In the genomic region with DNA sequence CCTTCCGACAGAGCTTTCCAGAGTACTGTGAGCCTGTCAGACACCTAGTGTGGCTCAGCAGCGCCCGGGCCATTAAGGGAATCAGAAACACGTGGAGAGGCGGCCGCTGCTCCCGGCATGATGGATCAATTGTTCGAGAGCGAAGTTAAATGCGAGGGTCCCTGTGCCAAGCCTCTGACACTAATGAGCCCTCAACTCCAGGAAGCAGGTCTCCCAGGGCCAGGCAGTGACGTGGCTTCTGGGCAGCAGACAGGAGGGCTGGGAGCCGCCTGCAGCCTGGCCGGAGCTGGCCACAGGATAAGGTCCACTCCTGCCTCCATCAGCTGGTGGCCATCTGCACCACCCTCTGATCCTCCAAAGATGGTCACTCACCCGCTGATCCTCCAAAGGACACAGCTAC, we compare ENCODE assay signal across 28 cellular contexts.
"Had no signal": no experiment of that assay in that cellular context is flagged by ENCODE, and none has a peak within 500 bp of the region (broad histone marks: within the 10 kb centered on the region; RNA-seq: fewer than 3 reads in every experiment).

No MANE protein-coding gene starts in this region.

- H3K4me1 Mint-ChIP-seq: activated CD4-positive, alpha-beta T cell treated with anti-CD3 and anti-CD28 coated beads, Interleukin-2, amount 10 ng/mL, durations not matched to agents 7 days and 5 days; T-cell had no signal

- H3K4me3 Mint-ChIP-seq: activated CD4-positive, alpha-beta memory T cell treated with anti-CD3 and anti-CD28 coated beads for 36 hours; activated CD4-positive, alpha-beta T cell treated with anti-CD3 and anti-CD28 coated beads, Interleukin-2, amount 10 ng/mL, durations not matched to agents 7 days and 5 days; activated T-cell treated with anti-CD3 and anti-CD28 coated beads, Interleukin-2, amount 50 U/mL, for 4 hours; T-cell had no signal

- H3K27ac Mint-ChIP-seq: activated CD4-positive, alpha-beta memory T cell treated with anti-CD3 and anti-CD28 coated beads for 36 hours; activated CD4-positive, alpha-beta T cell treated with anti-CD3 and anti-CD28 coated beads, Interleukin-2, amount 10 ng/mL, durations not matched to agents 7 days and 5 days; T-cell had no signal

- ATAC-seq: activated naive CD4-positive, alpha-beta T cell treated with anti-CD3 and anti-CD28 coated beads, Interleukin-2, amount 50 U/mL, for 72 hours; activated T-cell treated with anti-CD3 and anti-CD28 coated beads, Interleukin-2, amount 50 U/mL, for 4 hours; K562; Panc1; Right ventricle myocardium inferior; T-cell had no signal

- H3K4me3 ChIP-seq: breast epithelium, K562, SK-N-MC had no signal

- H3K36me3 ChIP-seq: breast epithelium had no signal

- DNase-seq: activated CD4-positive, alpha-beta memory T cell treated with anti-CD3 and anti-CD28 coated beads for 36 hours; activated CD4-positive, alpha-beta T cell treated with anti-CD3 and anti-CD28 coated beads, Interleukin-2, amount 10 ng/mL, durations not matched to agents 7 days and 5 days; activated CD4-positive, CD25-positive, alpha-beta regulatory T cell; activated effector memory CD4-positive, alpha-beta T cell treated with anti-CD3 and anti-CD28 coated beads, Interleukin-2, amount 50 U/mL, for 16 hours; activated naive CD4-positive, alpha-beta T cell treated with Interleukin-2 at 50 U/mL for 16 hours; activated T-cell treated with anti-CD3 and anti-CD28 coated beads, Interleukin-2, amount 50 U/mL, for 4 hours; Karpas-422; MM.1S; NCI-H1417 treated with DMSO at 0.1 percent for 48 hours; NCI-H1694; NCI-H2029; NCI-H2107; NCI-H2171 treated with DMSO at 0.1 percent for 48 hours; NCI-H226; NCI-H526; NCI-H774; NK-92 treated with Interleukin-12 subunit alpha and Interleukin-12 subunit beta, amount 100 ng/mL, for 24 hours; OCI-M1; RPMI8226; T-cell; T-helper 2 cell had no signal

- H3K9me3 Mint-ChIP-seq: activated CD4-positive, alpha-beta memory T cell treated with anti-CD3 and anti-CD28 coated beads for 36 hours; activated CD4-positive, alpha-beta T cell treated with anti-CD3 and anti-CD28 coated beads, Interleukin-2, amount 10 ng/mL, durations not matched to agents 7 days and 5 days; activated naive CD4-positive, alpha-beta T cell treated with anti-CD3 and anti-CD28 coated beads, Interleukin-2, amount 50 U/mL, for 72 hours; activated T-cell treated with anti-CD3 and anti-CD28 coated beads, Interleukin-2, amount 50 U/mL, for 4 hours; T-cell had no signal

- H3K9me3 ChIP-seq: breast epithelium had no signal

- H3K27ac ChIP-seq: breast epithelium, SK-N-MC, VCaP had no signal

- H3K36me3 Mint-ChIP-seq: activated CD4-positive, alpha-beta memory T cell treated with anti-CD3 and anti-CD28 coated beads for 36 hours; activated naive CD4-positive, alpha-beta T cell treated with anti-CD3 and anti-CD28 coated beads, Interleukin-2, amount 50 U/mL, for 72 hours; T-cell had no signal

- H3K4me1 ChIP-seq: breast epithelium had no signal
